1 cellular context compared by ENCODE assay signal in the genomic region with DNA sequence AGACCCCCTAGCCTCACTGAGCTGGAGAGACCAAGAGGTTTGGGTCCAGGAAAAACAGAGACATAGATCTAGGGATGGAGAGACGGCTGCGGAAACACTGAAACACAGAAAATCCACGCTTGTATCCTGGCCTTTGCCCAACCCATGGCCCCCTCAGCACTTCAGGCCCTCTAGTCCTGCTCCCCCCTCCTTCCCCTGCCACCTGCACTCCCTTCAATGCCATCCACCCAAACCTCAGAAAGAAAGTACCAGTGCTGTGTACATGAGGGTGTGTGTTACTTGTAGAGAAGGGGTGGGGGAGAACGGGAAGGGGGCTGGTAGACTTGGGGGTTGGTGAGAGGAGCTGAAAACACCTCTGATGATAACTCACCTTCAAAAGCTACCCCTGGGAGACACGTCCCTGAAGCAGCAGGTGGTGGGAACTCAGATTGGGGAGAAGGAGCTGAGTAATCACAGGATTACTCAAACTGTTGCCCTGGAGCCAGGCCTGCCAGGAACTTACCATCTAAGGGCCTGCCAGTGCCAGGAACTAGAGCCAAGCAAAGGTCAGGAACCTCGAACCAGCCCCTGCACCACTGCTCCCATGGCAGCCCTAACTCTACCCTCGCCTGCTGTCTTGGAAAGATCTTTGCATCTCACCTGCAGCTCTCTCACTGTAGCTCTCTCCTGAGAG.
A peak's percentile ranks its signal among the peaks of the same experiment; 100 is the strongest.
TF ChIP-seq lines count a peak whose summit lies in the region.

No MANE protein-coding gene starts in this region.

TF ChIP-seq in HEK293, 187 proteins besides CTCF, POLR2A, EP300 and RAD21:
- TF ChIP-seq ZNF404 (tag by site-specific recombination; IDR thresholded peaks at IDR 0.05) (no peak), SCRT2 (tag by site-specific recombination; IDR thresholded peaks at IDR 0.05) (peak; percentile 62)
